In the genomic region with DNA sequence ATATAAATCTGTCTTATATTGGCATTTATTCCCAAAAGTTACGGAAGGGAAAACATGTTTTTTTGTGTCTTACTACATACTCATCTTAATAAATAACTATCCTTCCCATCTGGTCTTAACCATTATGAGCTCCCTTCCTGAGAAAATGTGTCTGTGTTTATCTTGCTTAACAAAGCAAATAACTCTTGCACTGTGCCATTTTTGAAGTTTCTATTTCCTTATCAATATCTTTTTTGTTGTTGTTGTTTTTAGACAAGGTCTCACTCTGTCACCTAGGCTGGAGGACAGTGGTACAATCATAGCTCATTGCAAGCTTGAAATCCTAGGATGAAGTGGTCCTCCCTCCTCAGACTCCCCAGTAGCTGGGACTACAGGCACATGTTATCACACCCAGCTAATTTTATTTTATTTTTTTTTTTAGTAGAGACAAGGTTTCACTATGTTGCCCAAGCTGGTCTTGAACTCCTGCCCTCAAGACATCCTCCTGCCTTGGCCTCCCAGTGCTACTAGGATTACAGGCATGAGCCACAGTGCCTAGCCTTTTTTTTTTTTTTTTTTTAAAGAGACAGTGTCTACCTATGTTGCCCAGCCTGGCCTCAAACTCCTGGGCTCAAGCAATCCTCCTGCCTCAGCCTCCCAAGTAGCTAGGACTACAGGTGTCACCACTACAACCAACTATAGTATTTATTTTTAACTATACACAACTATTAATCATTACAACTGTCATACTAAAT, we compare ENCODE assay signal across 1 cellular context.
TF ChIP-seq lines count a peak whose summit lies in the region.

No MANE protein-coding gene starts in this region.

TF ChIP-seq in HEK293, 187 proteins besides CTCF, POLR2A, EP300 and RAD21 (continued from another document):
- no peak for TF ChIP-seq ZNF677 (tag by site-specific recombination; IDR thresholded peaks at IDR 0.05)
- TF ChIP-seq, protein P1, sequence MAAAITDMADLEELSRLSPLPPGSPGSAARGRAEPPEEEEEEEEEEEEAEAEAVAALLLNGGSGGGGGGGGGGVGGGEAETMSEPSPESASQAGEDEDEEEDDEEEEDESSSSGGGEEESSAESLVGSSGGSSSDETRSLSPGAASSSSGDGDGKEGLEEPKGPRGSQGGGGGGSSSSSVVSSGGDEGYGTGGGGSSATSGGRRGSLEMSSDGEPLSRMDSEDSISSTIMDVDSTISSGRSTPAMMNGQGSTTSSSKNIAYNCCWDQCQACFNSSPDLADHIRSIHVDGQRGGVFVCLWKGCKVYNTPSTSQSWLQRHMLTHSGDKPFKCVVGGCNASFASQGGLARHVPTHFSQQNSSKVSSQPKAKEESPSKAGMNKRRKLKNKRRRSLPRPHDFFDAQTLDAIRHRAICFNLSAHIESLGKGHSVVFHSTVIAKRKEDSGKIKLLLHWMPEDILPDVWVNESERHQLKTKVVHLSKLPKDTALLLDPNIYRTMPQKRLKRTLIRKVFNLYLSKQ (tag by site-specific recombination; IDR thresholded peaks at IDR 0.05; ENCODE audit: borderline replicate concordance), result no peak
- no peak for TF ChIP-seq ZBTB21 (tag by site-specific recombination; IDR thresholded peaks at IDR 0.05)
- TF ChIP-seq ZNF843 (tag by site-specific recombination; IDR thresholded peaks at IDR 0.05), result no peak
- 0 out of 2 replicates have a peak, but pooled peaks have one; percentile 45 for TF ChIP-seq ZNF558 (tag by site-specific recombination; IDR thresholded peaks at IDR 0.05)
- TF ChIP-seq ZNF530 (tag by site-specific recombination; IDR thresholded peaks at IDR 0.05; ENCODE audit: low read depth), result no peak
- TF ChIP-seq, protein P2, sequence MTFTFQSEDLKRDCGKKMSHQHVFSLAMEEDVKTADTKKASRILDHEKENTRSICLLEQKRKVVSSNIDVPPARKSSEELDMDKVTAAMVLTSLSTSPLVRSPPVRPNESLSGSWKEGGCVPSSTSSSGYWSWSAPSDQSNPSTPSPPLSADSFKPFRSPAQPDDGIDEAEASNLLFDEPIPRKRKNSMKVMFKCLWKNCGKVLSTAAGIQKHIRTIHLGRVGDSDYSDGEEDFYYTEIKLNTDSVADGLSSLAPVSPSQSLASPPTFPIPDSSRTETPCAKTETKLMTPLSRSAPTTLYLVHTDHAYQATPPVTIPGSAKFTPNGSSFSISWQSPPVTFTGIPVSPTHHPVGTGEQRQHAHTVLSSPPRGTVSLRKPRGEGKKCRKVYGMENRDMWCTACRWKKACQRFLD (tag by site-specific recombination; IDR thresholded peaks at IDR 0.05), result no peak
- TF ChIP-seq ZFP41 (tag by site-specific recombination; IDR thresholded peaks at IDR 0.05; ENCODE audit: borderline replicate concordance), result no peak
- no peak for TF ChIP-seq ZNF341 (tag by site-specific recombination; IDR thresholded peaks at IDR 0.05; ENCODE audit: low read depth)
- TF ChIP-seq, protein P3, sequence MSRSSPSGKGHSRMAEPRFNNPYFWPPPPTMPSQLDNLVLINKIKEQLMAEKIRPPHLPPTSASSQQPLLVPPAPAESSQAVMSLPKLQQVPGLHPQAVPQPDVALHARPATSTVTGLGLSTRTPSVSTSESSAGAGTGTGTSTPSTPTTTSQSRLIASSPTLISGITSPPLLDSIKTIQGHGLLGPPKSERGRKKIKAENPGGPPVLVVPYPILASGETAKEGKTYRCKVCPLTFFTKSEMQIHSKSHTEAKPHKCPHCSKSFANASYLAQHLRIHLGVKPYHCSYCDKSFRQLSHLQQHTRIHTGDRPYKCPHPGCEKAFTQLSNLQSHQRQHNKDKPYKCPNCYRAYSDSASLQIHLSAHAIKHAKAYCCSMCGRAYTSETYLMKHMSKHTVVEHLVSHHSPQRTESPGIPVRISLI (tag by site-specific recombination; IDR thresholded peaks at IDR 0.05), result 0 out of 2 replicates have a peak, but pooled peaks have one; percentile 13
- no peak for TF ChIP-seq ZXDB (tag by site-specific recombination; IDR thresholded peaks at IDR 0.05)
